ENCODE assay signal across 1 cellular context in genomic region chr2:82330104-82330503, GRCh38.
TF ChIP-seq lines count a peak whose summit lies in the region.

No MANE protein-coding gene starts in this region.

TF ChIP-seq in GM12878, 131 proteins besides CTCF, POLR2A, EP300 and RAD21 (continued from another document):
- TF ChIP-seq BCLAF1 (IDR thresholded peaks at IDR 0.05) (no peak), PAX5 (IDR thresholded peaks at IDR 0.05; ENCODE audit: borderline replicate concordance, low read depth, low read length) (no peak), DPF2 (IDR thresholded peaks at IDR 0.05) (peak; percentile 84), SPI1 (IDR thresholded peaks at IDR 0.05; ENCODE audit: borderline replicate concordance, insufficient read depth, low read depth, low read length) (peak; percentile 66; the same call in 1 of the 2 replicates), IKZF2 (IDR thresholded peaks at IDR 0.05) (peak; percentile 49 to 60; a peak in 2 of 4 replicates), PRDM15 (CRISPR knock-in tag; IDR thresholded peaks at IDR 0.05) (no peak), RAD51 (IDR thresholded peaks at IDR 0.05) (no peak), EZH2 (IDR thresholded peaks at IDR 0.05; ENCODE audit: borderline replicate concordance, control insufficient read depth, low read depth, low read length) (no peak), SKIL (IDR thresholded peaks at IDR 0.05; ENCODE audit: low read depth, poor library complexity, severe bottlenecking) (no peak), NR2F1 (conservative IDR thresholded peaks at IDR 0.05) (peak; percentile 63), BMI1 (IDR thresholded peaks at IDR 0.05; ENCODE audit: borderline replicate concordance) (peak; percentile 33; the same call in 1 of the 2 replicates), ZBTB33 (IDR thresholded peaks at IDR 0.05) (0 out of 2 replicates have a peak, but pooled peaks have one; percentile 8), ZNF274 (IDR thresholded peaks at IDR 0.05; ENCODE audit: insufficient read depth, insufficient read length) (no peak), ATF7 (IDR thresholded peaks at IDR 0.05; ENCODE audit: low read depth) (peak; percentile 47), ZNF687 (IDR thresholded peaks at IDR 0.05) (no peak), GATAD2B (conservative IDR thresholded peaks at IDR 0.05; ENCODE audit: low read depth) (0 out of 2 replicates have a peak, but pooled peaks have one; percentile 39), CHD1 (IDR thresholded peaks at IDR 0.05; ENCODE audit: low read depth, low read length) (no peak), IKZF1 (conservative IDR thresholded peaks at IDR 0.05) (peak; percentile 63), MLLT1 (IDR thresholded peaks at IDR 0.05) (peak; percentile 43; the same call in 1 of the 2 replicates), MYB (IDR thresholded peaks at IDR 0.05; ENCODE audit: borderline replicate concordance, low read depth, low read length) (no peak), TCF12 (IDR thresholded peaks at IDR 0.05; ENCODE audit: low read depth, low read length) (no peak), RUNX3 (IDR thresholded peaks at IDR 0.05; ENCODE audit: low read length) (no peak), WRNIP1 (IDR thresholded peaks at IDR 0.05; ENCODE audit: borderline replicate concordance, low read depth, low read length) (no peak), TAF1 (IDR thresholded peaks at IDR 0.05; ENCODE audit: borderline replicate concordance, low read depth, low read length) (no peak), MAX (IDR thresholded peaks at IDR 0.05; ENCODE audit: low read depth, low read length) (no peak), PKNOX1 (IDR thresholded peaks at IDR 0.05) (peak; percentile 84), EED (IDR thresholded peaks at IDR 0.05; ENCODE audit: low read depth) (no peak), ELK1 (IDR thresholded peaks at IDR 0.05; ENCODE audit: low read depth, low read length) (no peak), MTA2 (IDR thresholded peaks at IDR 0.05; ENCODE audit: low read depth) (peak; percentile 65), SMC3 (IDR thresholded peaks at IDR 0.05; ENCODE audit: borderline replicate concordance, low read length) (no peak), SUZ12 (IDR thresholded peaks at IDR 0.05; ENCODE audit: unreplicated experiment) (no peak), POLR2AphosphoS5 (IDR thresholded peaks at IDR 0.05; ENCODE audit: low read length) (no peak), NBN (IDR thresholded peaks at IDR 0.05) (peak; percentile 77; the same call in 1 of the 2 replicates), RBBP5 (conservative IDR thresholded peaks at IDR 0.05) (no peak), ZZZ3 (IDR thresholded peaks at IDR 0.05; ENCODE audit: control insufficient read depth, insufficient read length, low read depth) (no peak), NFYA (IDR thresholded peaks at IDR 0.05; ENCODE audit: borderline replicate concordance, low read depth, low read length) (no peak)
